Comparison of ENCODE assay signal across 8 cellular contexts in the genomic region with DNA sequence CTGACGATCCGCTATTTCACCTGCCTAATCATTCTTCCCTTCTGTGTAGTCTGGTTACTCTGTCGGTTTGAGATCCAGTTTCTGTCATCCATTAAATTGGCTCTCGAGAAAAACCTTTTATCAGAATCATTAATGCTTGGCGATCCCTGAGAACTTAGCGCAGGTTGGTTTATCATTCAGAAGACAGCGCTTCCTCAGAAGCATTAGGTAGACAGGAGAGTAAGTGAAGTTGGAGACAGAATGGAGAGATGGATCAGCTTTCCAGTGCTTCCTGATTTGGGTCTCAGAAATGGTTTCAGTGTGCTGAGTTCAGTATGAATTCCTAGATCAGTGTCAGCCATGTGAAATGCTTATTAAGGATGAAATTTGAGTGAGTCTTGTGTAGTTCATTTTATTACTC. TPM values are rescaled to one million over a fixed set of nuclear protein-coding genes. Genes with fewer than 3 reads are reported as not detected.
A peak's percentile ranks its signal among the peaks of the same experiment; 100 is the strongest.
DNase-seq lines count a peak whose midpoint lies in the region; ATAC-seq and TF ChIP-seq lines count a peak whose summit lies in the region.

No MANE protein-coding gene starts in this region.

- TF ChIP-seq CTCF in heart left ventricle (IDR thresholded peaks at IDR 0.05) (no peak), Peyer's patch (IDR thresholded peaks at IDR 0.05) (no peak), esophagus muscularis mucosa (IDR thresholded peaks at IDR 0.05) (no peak), progenitor cell of endocrine pancreas (IDR thresholded peaks at IDR 0.05; ENCODE audit: unreplicated experiment) (no peak)

- intact Hi-C loops in heart left ventricle (cut with DNase I): no loop called here
- intact Hi-C loops in Right ventricle myocardium superior (cut with DNase I): no loop called here
- intact Hi-C loops in esophagus muscularis mucosa (cut with DNase I): loop anchor here (5.0 to 10.0 kb wide), 3 partner anchors 247 to 713 kb away; a partner anchor contains a TSS

- H3K4me1 ChIP-seq in heart left ventricle (peaks cover 0 to 45% (median 24%) of the 10 kb centered on the region in 12 donors), Peyer's patch (peaks cover 0 to 24% (median 5%) of the 10 kb centered on the region in 4 donors), esophagus muscularis mucosa (peaks cover 18 to 47% (median 42%) of the 10 kb centered on the region in 4 donors)

- WGBS in heart left ventricle, 4 donors: 3 to 5% (median 4%) methylated on average over 7 of the region's 7 CpGs
- WGBS in esophagus muscularis mucosa: 0% methylated on average over 7 of the region's 7 CpGs

- no peak for DNase-seq in heart left ventricle
- no peak for DNase-seq in Right ventricle myocardium superior
- no peak for DNase-seq in Peyer's patch
- no peak for DNase-seq in esophagus muscularis mucosa (ENCODE audit: extremely low spot score)
- no peak for DNase-seq in progenitor cell of endocrine pancreas (ENCODE audit: low spot score, unreplicated experiment)
- no peak for DNase-seq in activated CD4-positive, CD25-positive, alpha-beta regulatory T cell treated with anti-CD3 and anti-CD28 coated beads, Interleukin-2, amount 50 U/mL, for 72 hours

- TF ChIP-seq EP300 in esophagus muscularis mucosa (IDR thresholded peaks at IDR 0.05): no peak

- H3K4me3 ChIP-seq in heart left ventricle (peak overlapping the region; percentile 67 to 99 (median 90)), Peyer's patch (peak overlapping the region; percentile 81 to 96 (median 88)), esophagus muscularis mucosa (peak overlapping the region; percentile 79 to 97 (median 88))

- H3K4me3 Mint-ChIP-seq in progenitor cell of endocrine pancreas (ENCODE audit: low read depth): peak overlapping the region; percentile 84

- no peaks in the 10 kb centered on the region for H3K9me3 ChIP-seq in heart left ventricle
- H3K9me3 ChIP-seq in Peyer's patch: no peaks in the 10 kb centered on the region
- no peaks in the 10 kb centered on the region for H3K9me3 ChIP-seq in esophagus muscularis mucosa

- H3K27me3 Mint-ChIP-seq in progenitor cell of endocrine pancreas: no peaks in the 10 kb centered on the region

- H3K27ac ChIP-seq in heart left ventricle (peak overlapping the region in 4 of 12 donors; percentile 95 to 99 (median 96)), Peyer's patch (peak overlapping the region; percentile 96 to 99 (median 97)), esophagus muscularis mucosa (replicated peaks in 1 of 4) (peak overlapping the region; percentile 92 to 99 (median 98))

- H3K9me3 Mint-ChIP-seq in progenitor cell of endocrine pancreas (ENCODE audit: low read depth): peaks cover 3% of the 10 kb centered on the region

- TF ChIP-seq POLR2A in heart left ventricle (IDR thresholded peaks at IDR 0.05) (no peak), Peyer's patch (IDR thresholded peaks at IDR 0.05) (no peak), esophagus muscularis mucosa (IDR thresholded peaks at IDR 0.05; ENCODE audit: low read depth) (no peak)

- ATAC-seq in heart left ventricle (no peak), Right ventricle myocardium superior (ENCODE audit: poor library complexity) (no peak), GM21360 (IDR thresholded peaks at IDR 0.05; ENCODE audit: unreplicated experiment) (no peak), HG03097 (IDR thresholded peaks at IDR 0.05; ENCODE audit: low FRiP score, unreplicated experiment) (no peak)

- peaks cover 0 to 28% (median 21%) of the 10 kb centered on the region in 9 donors for H3K36me3 ChIP-seq in heart left ventricle
- H3K36me3 ChIP-seq in Peyer's patch: peaks cover 0 to 18% (median 0%) of the 10 kb centered on the region in 3 donors
- peaks cover 0 to 29% (median 13%) of the 10 kb centered on the region in 4 donors for H3K36me3 ChIP-seq in esophagus muscularis mucosa

- H3K27me3 ChIP-seq in heart left ventricle (no peaks in the 10 kb centered on the region), Peyer's patch (no peaks in the 10 kb centered on the region), esophagus muscularis mucosa (no peaks in the 10 kb centered on the region)

- H3K36me3 Mint-ChIP-seq in progenitor cell of endocrine pancreas (ENCODE audit: insufficient read depth): peaks cover 6% of the 10 kb centered on the region

- H3K27ac Mint-ChIP-seq in progenitor cell of endocrine pancreas: peak overlapping the region; percentile 78

- H3K4me1 Mint-ChIP-seq in progenitor cell of endocrine pancreas (ENCODE audit: low read depth): peaks cover 20% of the 10 kb centered on the region

RNA-seq across cellular contexts. Expression of a gene that starts 1.3 kb away (rescaled TPM):
- 10 to 100 TPM in 7 of 9 donors, 1 to 10 TPM in 2; 9.4 to 17.9 (median 12.7) TPM for total RNA-seq in heart left ventricle
- polyA plus RNA-seq in heart left ventricle: 10 to 100 TPM in 1 of 2 donors, 1 to 10 TPM in 1; 4.8 to 15.0 TPM
- 12.3 TPM for total RNA-seq in Right ventricle myocardium superior
- total RNA-seq in Peyer's patch: 10 to 100 TPM; 13.8 to 23.9 (median 20.6) TPM
- total RNA-seq in esophagus muscularis mucosa: 10 to 100 TPM; 21.0 to 32.4 (median 27.6) TPM
- total RNA-seq in progenitor cell of endocrine pancreas: 32.2 and 34.2 TPM in 2 replicates
